Comparison of ENCODE assay signal across 1 cellular context in genomic region chrX:111460612-111461011, GRCh38.
TF ChIP-seq lines count a peak whose summit lies in the region.

No MANE protein-coding gene starts in this region.

TF ChIP-seq in SK-N-SH, 30 proteins besides CTCF, POLR2A, EP300 and RAD21 (continued from another document):
- TF ChIP-seq USF1 (IDR thresholded peaks at IDR 0.05; ENCODE audit: borderline replicate concordance, low read depth) (no peak), SIN3A (IDR thresholded peaks at IDR 0.05; ENCODE audit: borderline replicate concordance, low read depth, low read length) (no peak), NRF1 (IDR thresholded peaks at IDR 0.05; ENCODE audit: low read depth, low read length) (no peak), SMC3 (IDR thresholded peaks at IDR 0.05; ENCODE audit: low read depth, low read length) (no peak)
